Comparison of ENCODE assay signal across 21 cellular contexts in genomic region chr6:71556141-71556540, GRCh38.
A peak's percentile ranks its signal among the peaks of the same experiment; 100 is the strongest.
DNase-seq lines count a peak whose midpoint lies in the region; ATAC-seq, FAIRE-seq and TF ChIP-seq lines count a peak whose summit lies in the region.
"Had no signal": no experiment of that assay in that cellular context is flagged by ENCODE, and none has a peak within 500 bp of the region (broad histone marks: within the 10 kb centered on the region; RNA-seq: fewer than 3 reads in every experiment).

No MANE protein-coding gene starts in this region.

- H3K36me3 ChIP-seq in K562 (ENCODE audit: control insufficient read depth, insufficient read depth, low read length) (no peaks in the 10 kb centered on the region), spleen (no peaks in the 10 kb centered on the region)

- no peak for ATAC-seq in K562
- ATAC-seq: A549; CD8-positive, alpha-beta T cell had no signal

- H3K27me3 ChIP-seq in K562 (ENCODE audit: control insufficient read depth in 2 of 2, insufficient read depth in 2 of 2, low read length in 2 of 2) (no peaks in the 10 kb centered on the region), spleen (replicated peaks in 1 of 7) (no peaks in the 10 kb centered on the region)
- H3K27me3 ChIP-seq: BLaER1 treated with 17β-estradiol and CSF1 and Interleukin-3, amounts not matched to agents 10 nM and 100 nM had no signal

- H3K4me2 ChIP-seq in K562 (ENCODE audit: insufficient read depth, low read length): no peak overlapping the region
- H3K4me2 ChIP-seq: A549; BLaER1 treated with 17β-estradiol and CSF1 and Interleukin-3, amounts not matched to agents 10 nM and 100 nM had no signal

- CTCF ChIA-PET in K562 (lab: Yijun Ruan, JAX; ENCODE audit: low intra/inter-chr PET ratio): no interaction called here

- H3K9me1 ChIP-seq in K562 (ENCODE audit: control insufficient read depth, insufficient read depth, low read length): no peaks in the 10 kb centered on the region

- TF ChIP-seq CTCF in K562 (IDR thresholded peaks at IDR 0.05 in 2 of 3, conservative IDR thresholded peaks at IDR 0.05 in 1 of 3; ENCODE audit: insufficient read depth in 2 of 3, low read depth in 1 of 3, low read length in 3 of 3) (no peak), spleen (IDR thresholded peaks at IDR 0.05 in 8 of 11, conservative IDR thresholded peaks at IDR 0.05 in 3 of 11) (no peak)

- POLR2A ChIA-PET in K562 (lab: Yijun Ruan, JAX): no interaction called here

- no peak overlapping the region for H2AFZ ChIP-seq in K562 (ENCODE audit: low read depth, low read length)

- DNase-seq in DMS53 (lab: John Stamatoyannopoulos, UW): peak; percentile 40
- no peak for DNase-seq in DMS53 treated with DMSO at 0.1 percent for 48 hours (lab: John Stamatoyannopoulos, UW; ENCODE audit: unreplicated experiment)
- no peak for DNase-seq in K562 (ENCODE audit: extremely low read depth in 1 of 4, low spot score in 3 of 4)
- DNase-seq in spleen: peak; percentile 22
- no peak for DNase-seq in medulla oblongata (ENCODE audit: extremely low spot score)
- DNase-seq in T-helper 9 cell: no peak
- DNase-seq: AML-193; Calu3; CD4-positive, alpha-beta T cell; CD8-positive, alpha-beta T cell; DMS79 treated with DMSO at 0.1 percent for 48 hours; GF-D8 had no signal

- no peak overlapping the region for H3K9ac ChIP-seq in K562 (ENCODE audit: insufficient read depth in 1 of 2, low read depth in 2 of 2, low read length in 2 of 2)
- H3K9ac ChIP-seq: BLaER1 treated with 17β-estradiol and CSF1 and Interleukin-3, amounts not matched to agents 10 nM and 100 nM had no signal

- 0% methylated on average over 4 of the region's 4 CpGs for WGBS in K562 (ENCODE audit: insufficient coverage, low coverage, missing lambda C conversion rate)
- 83 to 91% (median 88%) methylated on average over 4 of the region's 4 CpGs for WGBS in spleen, 5 donors

- H4K20me1 ChIP-seq in K562 (replicated peaks; ENCODE audit: control insufficient read depth, insufficient read depth, low read length): no peaks in the 10 kb centered on the region
- H4K20me1 ChIP-seq: BLaER1 treated with 17β-estradiol and CSF1 and Interleukin-3, amounts not matched to agents 10 nM and 100 nM had no signal

- H3K27ac ChIP-seq in K562 (ENCODE audit: extremely low read depth, low read depth, low read length) (no peak overlapping the region), spleen (no peak overlapping the region)
- H3K27ac ChIP-seq: 22Rv1; A549; BLaER1 treated with 17β-estradiol and CSF1 and Interleukin-3, amounts not matched to agents 10 nM and 100 nM; C4-2B had no signal

- H3K4me1 ChIP-seq in K562 (replicated peaks in 1 of 2; ENCODE audit: control insufficient read depth in 2 of 2, insufficient read depth in 2 of 2, low read length in 2 of 2): no peaks in the 10 kb centered on the region
- no peaks in the 10 kb centered on the region for H3K4me1 ChIP-seq in spleen
- H3K4me1 ChIP-seq: A549; BLaER1 treated with 17β-estradiol and CSF1 and Interleukin-3, amounts not matched to agents 10 nM and 100 nM; Caco-2 had no signal

- intact Hi-C loops in K562 (cut with micrococcal nuclease): no loop called here
- intact Hi-C loops in spleen (cut with DNase I; ENCODE audit: low total_unique reads): no loop called here

- no peak for TF ChIP-seq EP300 in K562 (IDR thresholded peaks at IDR 0.05; ENCODE audit: low read length)

- TF ChIP-seq RAD21 in K562 (CRISPR knock-in tag; conservative IDR thresholded peaks at IDR 0.05 in 1 of 2, IDR thresholded peaks at IDR 0.05 in 1 of 2): no peak

- H3K9me3 ChIP-seq in K562 (replicated peaks; ENCODE audit: control insufficient read depth, insufficient read depth, low read depth, low read length) (no peaks in the 10 kb centered on the region; the same call in 1 of the 2 replicates), spleen (peaks cover 0 to 66% (median 59%) of the 10 kb centered on the region in 8 donors)
- H3K9me3 ChIP-seq: A549 had no signal

- H3K79me2 ChIP-seq in K562 (ENCODE audit: control insufficient read depth, insufficient read depth, low read length): no peaks in the 10 kb centered on the region

- TF ChIP-seq POLR2A in K562 (conservative IDR thresholded peaks at IDR 0.05) (no peak), spleen (IDR thresholded peaks at IDR 0.05) (no peak)

- FAIRE-seq in K562 (lab: Jason Lieb, UNC): no peak
- FAIRE-seq: A549, D721Med, G401.6, GM12891, GM19239 had no signal

- BruUV-seq in K562 (replicated peaks; lab: Mats Ljungman, UMichigan): no TSS peak

- in situ Hi-C loops in K562 (cut with MboI): no loop called here

- no peak overlapping the region for H3K4me3 ChIP-seq in K562
- no peak overlapping the region for H3K4me3 ChIP-seq in spleen
- H3K4me3 ChIP-seq: A549 had no signal

TF ChIP-seq in K562, 482 proteins besides CTCF, POLR2A, EP300 and RAD21:
- TF ChIP-seq PRMT5 (CRISPR knock-in tag; IDR thresholded peaks at IDR 0.05): no peak
- TF ChIP-seq ZFP36 (IDR thresholded peaks at IDR 0.05; ENCODE audit: low read depth, low read length, partially characterized antibody): peak; percentile 10
- no peak for TF ChIP-seq IRF1 (CRISPR knock-in tag; IDR thresholded peaks at IDR 0.05; ENCODE audit: borderline replicate concordance)
- TF ChIP-seq PHTF2 (CRISPR knock-in tag; IDR thresholded peaks at IDR 0.05): no peak
- TF ChIP-seq ETS1 (conservative IDR thresholded peaks at IDR 0.05; ENCODE audit: control insufficient read depth, low read depth, low read length): no peak
- no peak for TF ChIP-seq MCM3 (IDR thresholded peaks at IDR 0.05)
- no peak for TF ChIP-seq SNRNP70 (optimal IDR thresholded peaks at IDR 0.05; ENCODE audit: low read depth, low read length)
TF ChIP-seq in K562: peak in this region for 1.

Comparison
In these comparisons a context has a peak if more than half of its experiments do, and no peak if none do; other contexts are left out.
1. DNase-seq: peak in DMS53 (single experiment) and spleen (single experiment); none in DMS53 treated with DMSO at 0.1 percent for 48 hours (single experiment), K562 (0 of 4), medulla oblongata (single experiment) and T-helper 9 cell (single experiment).